Comparison of ENCODE assay signal across 8 cellular contexts in genomic region chr2:70133127-70133452, GRCh38. TPM values are rescaled to one million over a fixed set of nuclear protein-coding genes. Genes with fewer than 3 reads are reported as not detected.
DNase-seq lines count a peak whose midpoint lies in the region; ATAC-seq and TF ChIP-seq lines count a peak whose summit lies in the region.

No MANE protein-coding gene starts in this region.

- H3K4me3 ChIP-seq in GM08714 (ENCODE audit: low read length): peak overlapping the region; percentile 70
- peak overlapping the region; percentile 45 to 69 (median 61) for H3K4me3 ChIP-seq in skeletal muscle tissue (ENCODE audit: low read length in 3 of 3)

- H3K9me3 ChIP-seq in skeletal muscle tissue (ENCODE audit: control insufficient read depth in 3 of 3, low read length in 3 of 3): no peaks in the 10 kb centered on the region

- H3K36me3 ChIP-seq in skeletal muscle tissue (ENCODE audit: control insufficient read depth in 3 of 3, insufficient read depth in 3 of 3, low read length in 3 of 3): no peaks in the 10 kb centered on the region

- H3K27me3 ChIP-seq in foreskin keratinocyte (no peaks in the 10 kb centered on the region), skeletal muscle tissue (ENCODE audit: control insufficient read depth in 3 of 3, insufficient read depth in 3 of 3, low read length in 3 of 3) (no peaks in the 10 kb centered on the region)

- ATAC-seq in T-cell (replicated peaks in 1 of 4): no peak
- no peak for ATAC-seq in foreskin keratinocyte

- H3K9ac ChIP-seq in skeletal muscle tissue (ENCODE audit: low read depth in 1 of 3, low read length in 3 of 3): peak overlapping the region; percentile 62 to 79 (median 75)

- H3K27ac Mint-ChIP-seq in T-cell: peak overlapping the region; percentile 99 to 100

- no peaks in the 10 kb centered on the region for H3K27me3 Mint-ChIP-seq in T-cell

- peaks cover 26% of the 10 kb centered on the region for H3K4me1 ChIP-seq in foreskin keratinocyte
- peaks cover 36 to 47% (median 37%) of the 10 kb centered on the region in 3 donors for H3K4me1 ChIP-seq in skeletal muscle tissue (ENCODE audit: control insufficient read depth in 3 of 3, insufficient read depth in 3 of 3, low read length in 3 of 3)

- no peaks in the 10 kb centered on the region for H3K36me3 Mint-ChIP-seq in T-cell

- H3K4me1 Mint-ChIP-seq in T-cell: peaks cover 85 to 88% (median 85%) of the 10 kb centered on the region in 3 donors

- DNase-seq in T-cell: no peak
- DNase-seq in foreskin keratinocyte: no peak
- no peak for DNase-seq in dedifferentiated amniotic fluid mesenchymal stem cell (ENCODE audit: extremely low spot score)
- DNase-seq in DMS 273 (lab: John Stamatoyannopoulos, UW; ENCODE audit: unreplicated experiment): no peak
- DNase-seq in activated effector memory CD4-positive, alpha-beta T cell treated with Interleukin-2 at 50 U/mL for 16 hours: no peak
- DNase-seq in NCI-H146 treated with DMSO at 0.1 percent for 48 hours (lab: John Stamatoyannopoulos, UW; ENCODE audit: unreplicated experiment): no peak

- POLR2A ChIA-PET in T-cell (lab: Charles Lee): interaction anchor here (0.6 to 3.1 kb wide), 8 partner anchors 8 to 245 kb away, joined by 3 to 18 read pairs (median 4); partner anchors contain the start of gene MXD1 (in 1 of the 2)

- TF ChIP-seq CTCF in foreskin keratinocyte (conservative IDR thresholded peaks at IDR 0.05): no peak

- H3K4me3 Mint-ChIP-seq in T-cell: peak overlapping the region; percentile 82 to 89 (median 83)

- peak overlapping the region; percentile 85 for H3K27ac ChIP-seq in foreskin keratinocyte
- peak overlapping the region; percentile 89 for H3K27ac ChIP-seq in skeletal muscle tissue (ENCODE audit: low read depth, low read length)

- peaks cover 0 to 3% (median 0%) of the 10 kb centered on the region in 3 donors for H3K9me3 Mint-ChIP-seq in T-cell

- CTCF ChIA-PET in T-cell (lab: Charles Lee): interaction anchor here (0.6 to 2.8 kb wide), 10 partner anchors 9 to 48 kb away, joined by 3 to 15 read pairs (median 4); no protein-coding TSS in a partner anchor

RNA-seq across cellular contexts. Expression of gene PCBP1, which starts 45.8 kb away (rescaled TPM):
- total RNA-seq in T-cell (100 to 1,000 TPM; 303 to 431 (median 386) TPM), foreskin keratinocyte (115 and 138 TPM in 2 replicates), skeletal muscle tissue (45.4 TPM)
- polyA plus RNA-seq in foreskin keratinocyte: 288 and 309 TPM in 2 replicates

RNA-seq across cellular contexts. Expression of gene C2orf42, which starts 57.7 kb away (rescaled TPM):
- total RNA-seq in T-cell (10 to 100 TPM; 23.3 to 45.9 (median 39.1) TPM), foreskin keratinocyte (9.3 and 10.0 TPM in 2 replicates), skeletal muscle tissue (19.8 TPM)
- 4.6 and 4.8 TPM in 2 replicates for polyA plus RNA-seq in foreskin keratinocyte
